In genomic region chr11:17991799-17992433, GRCh38 we compare ENCODE assay signal across 1 cellular context.
TF ChIP-seq lines count a peak whose summit lies in the region.

No MANE protein-coding gene starts in this region.

TF ChIP-seq in K562, 482 proteins besides CTCF, POLR2A, EP300 and RAD21:
- TF ChIP-seq CREBBP (IDR thresholded peaks at IDR 0.05; ENCODE audit: low read depth, low read length) (no peak), MNT (conservative IDR thresholded peaks at IDR 0.05) (0 out of 4 replicates have a peak, but pooled peaks of 1 of the 2 experiments have one; percentile 26), JUND (IDR thresholded peaks at IDR 0.05; ENCODE audit: borderline replicate concordance, low read depth, low read length) (0 out of 2 replicates have a peak, but pooled peaks have one; percentile 14), JUND (tag; IDR thresholded peaks at IDR 0.05; ENCODE audit: borderline replicate concordance, low read depth, low read length) (no peak), DEAF1 (CRISPR knock-in tag; IDR thresholded peaks at IDR 0.05) (peak; percentile 32; the same call in 1 of the 2 replicates), ZNF134 (CRISPR knock-in tag; conservative IDR thresholded peaks at IDR 0.05) (no peak), SMC3 (conservative IDR thresholded peaks at IDR 0.05; ENCODE audit: insufficient read depth, low read depth, low read length) (peak; percentile 54), IRF9 (tag; IDR thresholded peaks at IDR 0.05) (no peak), ZNF830 (CRISPR knock-in tag; IDR thresholded peaks at IDR 0.05) (no peak), LEF1 (IDR thresholded peaks at IDR 0.05) (0 out of 2 replicates have a peak, but pooled peaks have one; percentile 20), CHAMP1 (IDR thresholded peaks at IDR 0.05) (no peak), HLTF (IDR thresholded peaks at IDR 0.05) (no peak), CC2D1A (IDR thresholded peaks at IDR 0.05) (0 out of 2 replicates have a peak, but pooled peaks have one; percentile 12)
